10 cellular contexts compared by ENCODE assay signal in genomic region chr2:23487735-23488492, GRCh38.
DNase-seq lines count a peak whose midpoint lies in the region; ATAC-seq lines count a peak whose summit lies in the region.
"Had no signal": no experiment of that assay in that cellular context is flagged by ENCODE, and none has a peak within 500 bp of the region (broad histone marks: within the 10 kb centered on the region; RNA-seq: fewer than 3 reads in every experiment).

No MANE protein-coding gene starts in this region.

- no peaks in the 10 kb centered on the region for H3K9me3 Mint-ChIP-seq in activated T-helper 2 cell treated with anti-CD3 and anti-CD28 coated beads, Interferon-gamma antibody, Interleukin-2, Interleukin-4, amounts not matched to agents 10 μg/mL and 5 μg/mL and 100 μg/mL, durations not matched to agents 14 hours and 24 hours and 36 hours
- H3K9me3 Mint-ChIP-seq: dendritic cell treated with granulocyte-macrophage colony-stimulating factor and Interleukin-4, amounts not matched to agents 40 ng/mL and 50 ng/mL, for 4 days; stimulated activated naive CD8-positive, alpha-beta T cell treated with anti-CD3 and anti-CD28 coated beads, Interleukin-15, Interleukin-2, amounts not matched to agents 100 ng/mL and 50 ng/mL, for 24 hours had no signal

- peaks cover 49% of the 10 kb centered on the region for H3K4me1 Mint-ChIP-seq in activated T-helper 2 cell treated with anti-CD3 and anti-CD28 coated beads, Interferon-gamma antibody, Interleukin-2, Interleukin-4, amounts not matched to agents 10 μg/mL and 5 μg/mL and 100 μg/mL, durations not matched to agents 14 hours and 24 hours and 36 hours (ENCODE audit: low read depth)

- peak overlapping the region; percentile 88 for H3K27ac Mint-ChIP-seq in activated T-helper 2 cell treated with anti-CD3 and anti-CD28 coated beads, Interferon-gamma antibody, Interleukin-2, Interleukin-4, amounts not matched to agents 10 μg/mL and 5 μg/mL and 100 μg/mL, durations not matched to agents 14 hours and 24 hours and 36 hours
- H3K27ac Mint-ChIP-seq: dendritic cell treated with granulocyte-macrophage colony-stimulating factor and Interleukin-4, amounts not matched to agents 40 ng/mL and 50 ng/mL, for 4 days; stimulated activated naive CD8-positive, alpha-beta T cell treated with anti-CD3 and anti-CD28 coated beads, Interleukin-15, Interleukin-2, amounts not matched to agents 100 ng/mL and 50 ng/mL, for 24 hours had no signal

- peaks cover 10% of the 10 kb centered on the region for H3K27me3 Mint-ChIP-seq in activated T-helper 2 cell treated with anti-CD3 and anti-CD28 coated beads, Interferon-gamma antibody, Interleukin-2, Interleukin-4, amounts not matched to agents 10 μg/mL and 5 μg/mL and 100 μg/mL, durations not matched to agents 14 hours and 24 hours and 36 hours (ENCODE audit: low read depth)

- DNase-seq in activated T-helper 2 cell treated with anti-CD3 and anti-CD28 coated beads, Interferon-gamma antibody, Interleukin-2, Interleukin-4, amounts not matched to agents 10 μg/mL and 5 μg/mL and 100 μg/mL, durations not matched to agents 14 hours and 24 hours and 36 hours (ENCODE audit: low spot score), result no peak
- DNase-seq in sciatic nerve (ENCODE audit: low spot score) (peak; percentile 44), amygdala (lab: John Stamatoyannopoulos, UW) (no peak), H7 (no peak)
- no peak for DNase-seq in activated CD4-positive, CD25-positive, alpha-beta regulatory T cell treated with anti-CD3 and anti-CD28 coated beads, Interleukin-2, amount 50 U/mL, for 72 hours
- DNase-seq: NCI-H526 treated with DMSO at 0.1 percent for 48 hours had no signal

- H3K27me3 ChIP-seq in H7 (ENCODE audit: control insufficient read depth, insufficient read depth, low read length), result no peaks in the 10 kb centered on the region

- no peaks in the 10 kb centered on the region for H3K36me3 Mint-ChIP-seq in activated T-helper 2 cell treated with anti-CD3 and anti-CD28 coated beads, Interferon-gamma antibody, Interleukin-2, Interleukin-4, amounts not matched to agents 10 μg/mL and 5 μg/mL and 100 μg/mL, durations not matched to agents 14 hours and 24 hours and 36 hours (ENCODE audit: low read depth)

- no peak overlapping the region for H3K4me3 ChIP-seq in H7 (ENCODE audit: insufficient read depth, low read depth, low read length)

- intact Hi-C loops in activated T-helper 2 cell treated with anti-CD3 and anti-CD28 coated beads, Interferon-gamma antibody, Interleukin-2, Interleukin-4, amounts not matched to agents 10 μg/mL and 5 μg/mL and 100 μg/mL, durations not matched to agents 14 hours and 24 hours and 36 hours (cut with micrococcal nuclease), result loop anchor here (1.0 to 5.0 kb wide), 3 partner anchors 9 to 101 kb away; partner anchors contain the start of gene KLHL29
- intact Hi-C loops in sciatic nerve (cut with DNase I), result no loop called here

- ATAC-seq in GM19395 (IDR thresholded peaks at IDR 0.05; ENCODE audit: unreplicated experiment) (peak; percentile 49), HG03520 (IDR thresholded peaks at IDR 0.05; ENCODE audit: unreplicated experiment) (peak; percentile 39), sciatic nerve (no peak)

- H3K4me3 Mint-ChIP-seq in activated T-helper 2 cell treated with anti-CD3 and anti-CD28 coated beads, Interferon-gamma antibody, Interleukin-2, Interleukin-4, amounts not matched to agents 10 μg/mL and 5 μg/mL and 100 μg/mL, durations not matched to agents 14 hours and 24 hours and 36 hours (ENCODE audit: low read depth), result no peak overlapping the region
- H3K4me3 Mint-ChIP-seq: dendritic cell treated with granulocyte-macrophage colony-stimulating factor and Interleukin-4, amounts not matched to agents 40 ng/mL and 50 ng/mL, for 4 days; stimulated activated naive CD8-positive, alpha-beta T cell treated with anti-CD3 and anti-CD28 coated beads, Interleukin-15, Interleukin-2, amounts not matched to agents 100 ng/mL and 50 ng/mL, for 24 hours had no signal

- H3K36me3 ChIP-seq in H7 (replicated peaks; ENCODE audit: control insufficient read depth, insufficient read depth, low read length), result no peaks in the 10 kb centered on the region
